In genomic region chr18:23779696-23780303, GRCh38 we compare ENCODE assay signal across 13 cellular contexts.
A peak's percentile ranks its signal among the peaks of the same experiment; 100 is the strongest.
DNase-seq lines count a peak whose midpoint lies in the region; ATAC-seq and TF ChIP-seq lines count a peak whose summit lies in the region.
"Had no signal": no experiment of that assay in that cellular context is flagged by ENCODE, and none has a peak within 500 bp of the region (broad histone marks: within the 10 kb centered on the region; RNA-seq: fewer than 3 reads in every experiment).

No MANE protein-coding gene starts in this region.

- H3K27me3 ChIP-seq in BJ (ENCODE audit: control insufficient read depth, insufficient read depth, low read length) (no peaks in the 10 kb centered on the region), lung (ENCODE audit: control insufficient read depth, insufficient read depth) (no peaks in the 10 kb centered on the region)

- peak overlapping the region in 1 of 2 donors; percentile 1 for H3K27ac ChIP-seq in lung (ENCODE audit: low read depth in 1 of 2, low read length in 1 of 2)
- H3K27ac ChIP-seq: parathyroid adenoma had no signal

- WGBS in lung, 2 donors, result 60 to 61% methylated on average over 5 of the region's 5 CpGs

- peak; percentile 49 for ATAC-seq in lung (ENCODE audit: insufficient read depth, low FRiP score)
- ATAC-seq in GM21367 (IDR thresholded peaks at IDR 0.05; ENCODE audit: unreplicated experiment), result no peak
- ATAC-seq in GM18511 (IDR thresholded peaks at IDR 0.05; ENCODE audit: unreplicated experiment), result no peak
- no peak for ATAC-seq in stimulated activated naive B cell treated with anti-CD40 and anti-IgM and Interleukin-4, amounts not matched to agents 10 μg/mL and 1 μg/mL and 100 μg/mL, for 72 hours (replicated peaks)
- ATAC-seq in GM21447 (IDR thresholded peaks at IDR 0.05; ENCODE audit: unreplicated experiment), result no peak

- no peak overlapping the region for H3K4me3 Mint-ChIP-seq in stimulated activated naive B cell treated with anti-CD40 and anti-IgM and Interleukin-4, amounts not matched to agents 10 μg/mL and 1 μg/mL and 100 μg/mL, for 72 hours
- H3K4me3 Mint-ChIP-seq: CD4-positive, CD25-positive, alpha-beta regulatory T cell; dendritic cell treated with granulocyte-macrophage colony-stimulating factor and Interleukin-4, amounts not matched to agents 40 ng/mL and 50 ng/mL, for 4 days had no signal

- DNase-seq in BJ (ENCODE audit: low read depth), result peak; percentile 62
- peak; percentile 20 for DNase-seq in HuH-7 (ENCODE audit: low spot score)
- peak; percentile 52 for DNase-seq in choroid plexus epithelial cell (ENCODE audit: low read depth)
- DNase-seq in lung (ENCODE audit: low spot score), result no peak
- no peak for DNase-seq in stimulated activated naive B cell treated with anti-CD40 and anti-IgM and Interleukin-4, amounts not matched to agents 10 μg/mL and 1 μg/mL and 100 μg/mL, for 72 hours
- DNase-seq: CD4-positive, CD25-positive, alpha-beta regulatory T cell; H7; NCI-H1105 treated with DMSO at 0.1 percent for 48 hours had no signal

- H3K36me3 ChIP-seq in BJ (ENCODE audit: control insufficient read depth, insufficient read depth, low read length) (no peaks in the 10 kb centered on the region), lung (ENCODE audit: control insufficient read depth in 2 of 2, insufficient read depth in 2 of 2, low read length in 2 of 2) (no peaks in the 10 kb centered on the region)

- H3K9me3 Mint-ChIP-seq in stimulated activated naive B cell treated with anti-CD40 and anti-IgM and Interleukin-4, amounts not matched to agents 10 μg/mL and 1 μg/mL and 100 μg/mL, for 72 hours, result no peaks in the 10 kb centered on the region
- H3K9me3 Mint-ChIP-seq: dendritic cell treated with granulocyte-macrophage colony-stimulating factor and Interleukin-4, amounts not matched to agents 40 ng/mL and 50 ng/mL, for 4 days had no signal

- H3K9me3 ChIP-seq in lung (ENCODE audit: control insufficient read depth in 2 of 2, insufficient read depth in 1 of 2, low read length in 1 of 2), result peaks cover 0 to 3% of the 10 kb centered on the region in 2 donors

- H3K4me1 Mint-ChIP-seq in stimulated activated naive B cell treated with anti-CD40 and anti-IgM and Interleukin-4, amounts not matched to agents 10 μg/mL and 1 μg/mL and 100 μg/mL, for 72 hours, result no peaks in the 10 kb centered on the region
- H3K4me1 Mint-ChIP-seq: CD4-positive, CD25-positive, alpha-beta regulatory T cell had no signal

- CTCF ChIA-PET in BJ (lab: Yijun Ruan, JAX), result interaction anchor here (0.7 to 1.6 kb wide), 7 partner anchors 13 to 264 kb away, joined by 3 to 8 read pairs (median 4); no protein-coding TSS in a partner anchor

- TF ChIP-seq CTCF in BJ (IDR thresholded peaks at IDR 0.05; ENCODE audit: insufficient read depth, low read depth, low read length) (no peak; the same call in 1 of the 2 replicates), choroid plexus epithelial cell (conservative IDR thresholded peaks at IDR 0.05; ENCODE audit: low read depth, low read length) (no peak), lung (IDR thresholded peaks at IDR 0.05; ENCODE audit: control extremely low read depth, extremely low read depth) (no peak)

- POLR2A ChIA-PET in BJ (lab: Charles Lee), result interaction anchor here (0.6 to 0.7 kb wide), 2 partner anchors 107 to 152 kb away, joined by 3 to 5 read pairs; no protein-coding TSS in a partner anchor

- H3K36me3 Mint-ChIP-seq in stimulated activated naive B cell treated with anti-CD40 and anti-IgM and Interleukin-4, amounts not matched to agents 10 μg/mL and 1 μg/mL and 100 μg/mL, for 72 hours, result no peaks in the 10 kb centered on the region
- H3K36me3 Mint-ChIP-seq: CD4-positive, CD25-positive, alpha-beta regulatory T cell had no signal

- peaks cover 13 to 15% of the 10 kb centered on the region in 2 donors for H3K27me3 Mint-ChIP-seq in stimulated activated naive B cell treated with anti-CD40 and anti-IgM and Interleukin-4, amounts not matched to agents 10 μg/mL and 1 μg/mL and 100 μg/mL, for 72 hours

- H3K4me1 ChIP-seq in lung (ENCODE audit: control insufficient read depth in 2 of 2, insufficient read depth in 2 of 2, low read length in 2 of 2), result peaks cover 0 to 4% of the 10 kb centered on the region in 2 donors
- H3K4me1 ChIP-seq: parathyroid adenoma had no signal

- H3K4me3 ChIP-seq in BJ (ENCODE audit: low read depth, low read length), result no peak overlapping the region
- H3K4me3 ChIP-seq in choroid plexus epithelial cell (ENCODE audit: low read depth, low read length), result no peak overlapping the region
- no peak overlapping the region for H3K4me3 ChIP-seq in lung

- H3K27ac Mint-ChIP-seq in stimulated activated naive B cell treated with anti-CD40 and anti-IgM and Interleukin-4, amounts not matched to agents 10 μg/mL and 1 μg/mL and 100 μg/mL, for 72 hours, result no peak overlapping the region
- H3K27ac Mint-ChIP-seq: CD4-positive, CD25-positive, alpha-beta regulatory T cell; dendritic cell treated with granulocyte-macrophage colony-stimulating factor and Interleukin-4, amounts not matched to agents 40 ng/mL and 50 ng/mL, for 4 days had no signal

Comparison
In these comparisons a context has a peak if more than half of its experiments do, and no peak if none do; other contexts are left out.
1. DNase-seq: peak in BJ (single experiment), HuH-7 (single experiment) and choroid plexus epithelial cell (single experiment); none in lung (single experiment) and stimulated activated naive B cell treated with anti-CD40 and anti-IgM and Interleukin-4, amounts not matched to agents 10 μg/mL and 1 μg/mL and 100 μg/mL, for 72 hours (single experiment).